In genomic region chr20:47317127-47317895, GRCh38 we compare ENCODE assay signal across 1 cellular context.
TF ChIP-seq lines count a peak whose summit lies in the region.

No MANE protein-coding gene starts in this region.

TF ChIP-seq in HepG2, 621 proteins besides CTCF, POLR2A, EP300 and RAD21 (continued from another document and continues in another):
- TF ChIP-seq, protein P1, sequence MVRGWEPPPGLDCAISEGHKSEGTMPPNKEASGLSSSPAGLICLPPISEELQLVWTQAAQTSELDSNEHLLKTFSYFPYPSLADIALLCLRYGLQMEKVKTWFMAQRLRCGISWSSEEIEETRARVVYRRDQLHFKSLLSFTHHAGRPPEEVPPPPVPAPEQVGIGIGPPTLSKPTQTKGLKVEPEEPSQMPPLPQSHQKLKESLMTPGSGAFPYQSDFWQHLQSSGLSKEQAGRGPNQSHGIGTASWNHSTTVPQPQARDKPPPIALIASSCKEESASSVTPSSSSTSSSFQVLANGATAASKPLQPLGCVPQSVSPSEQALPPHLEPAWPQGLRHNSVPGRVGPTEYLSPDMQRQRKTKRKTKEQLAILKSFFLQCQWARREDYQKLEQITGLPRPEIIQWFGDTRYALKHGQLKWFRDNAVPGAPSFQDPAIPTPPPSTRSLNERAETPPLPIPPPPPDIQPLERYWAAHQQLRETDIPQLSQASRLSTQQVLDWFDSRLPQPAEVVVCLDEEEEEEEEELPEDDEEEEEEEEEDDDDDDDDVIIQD (CRISPR knock-in tag; IDR thresholded peaks at IDR 0.05; ENCODE audit: low read depth) = peak; percentile 70
- TF ChIP-seq KDM5A (IDR thresholded peaks at IDR 0.05; ENCODE audit: borderline replicate concordance, low read length) (no peak), ZNF3 (CRISPR knock-in tag; IDR thresholded peaks at IDR 0.05) (no peak), ZNF225 (CRISPR knock-in tag; IDR thresholded peaks at IDR 0.05) (0 out of 2 replicates have a peak, but pooled peaks have one; percentile 42), ZNF672 (CRISPR knock-in tag; IDR thresholded peaks at IDR 0.05) (no peak), ZNF776 (CRISPR knock-in tag; IDR thresholded peaks at IDR 0.05) (0 out of 2 replicates have a peak, but pooled peaks have one; percentile 71), ATF3 (CRISPR knock-in tag; IDR thresholded peaks at IDR 0.05) (0 out of 2 replicates have a peak, but pooled peaks have one; percentile 17), BRCA1 (CRISPR knock-in tag; IDR thresholded peaks at IDR 0.05) (no peak), BCL6 (CRISPR knock-in tag; IDR thresholded peaks at IDR 0.05) (no peak), SP2 (CRISPR knock-in tag; IDR thresholded peaks at IDR 0.05) (no peak), ZBTB7A (CRISPR knock-in tag; IDR thresholded peaks at IDR 0.05) (no peak), RBM22 (optimal IDR thresholded peaks at IDR 0.05; ENCODE audit: low read length) (peak; percentile 24), NCOA5 (CRISPR knock-in tag; IDR thresholded peaks at IDR 0.05) (no peak), DNMT1 (CRISPR knock-in tag; IDR thresholded peaks at IDR 0.05) (no peak), AHR (CRISPR knock-in tag; IDR thresholded peaks at IDR 0.05) (no peak), CAMTA2 (CRISPR knock-in tag; IDR thresholded peaks at IDR 0.05; ENCODE audit: borderline replicate concordance) (0 out of 2 replicates have a peak, but pooled peaks have one; percentile 53), ZNF768 (CRISPR knock-in tag; IDR thresholded peaks at IDR 0.05) (peak; percentile 90), SATB2 (CRISPR knock-in tag; IDR thresholded peaks at IDR 0.05) (no peak), SP1 (IDR thresholded peaks at IDR 0.05) (no peak), SP1 (CRISPR knock-in tag; IDR thresholded peaks at IDR 0.05) (0 out of 2 replicates have a peak, but pooled peaks have one; percentile 23), ARNTL (CRISPR knock-in tag; IDR thresholded peaks at IDR 0.05) (no peak), GTF3A (CRISPR knock-in tag; conservative IDR thresholded peaks at IDR 0.05) (no peak), GABPA (IDR thresholded peaks at IDR 0.05; ENCODE audit: low read depth, low read length) (no peak), GABPA (CRISPR knock-in tag; IDR thresholded peaks at IDR 0.05; ENCODE audit: low read depth) (peak; percentile 73), NCOR1 (IDR thresholded peaks at IDR 0.05; ENCODE audit: borderline replicate concordance, low read length) (no peak), FOXM1 (CRISPR knock-in tag; IDR thresholded peaks at IDR 0.05) (no peak), NBN (conservative IDR thresholded peaks at IDR 0.05) (no peak), CBFB (CRISPR knock-in tag; IDR thresholded peaks at IDR 0.05) (no peak), ZNF543 (CRISPR knock-in tag; IDR thresholded peaks at IDR 0.05) (no peak), ZNF10 (CRISPR knock-in tag; IDR thresholded peaks at IDR 0.05; ENCODE audit: borderline replicate concordance, low read depth) (no peak), ZNF546 (CRISPR knock-in tag; conservative IDR thresholded peaks at IDR 0.05) (no peak), SETDB1 (CRISPR knock-in tag; IDR thresholded peaks at IDR 0.05; ENCODE audit: borderline replicate concordance) (no peak; the same call in 1 of the 2 replicates), SNAPC2 (CRISPR knock-in tag; IDR thresholded peaks at IDR 0.05) (no peak), ZSCAN12 (CRISPR knock-in tag; IDR thresholded peaks at IDR 0.05) (no peak), HES4 (CRISPR knock-in tag; IDR thresholded peaks at IDR 0.05; ENCODE audit: borderline replicate concordance) (no peak), ZMYM3 (CRISPR knock-in tag; IDR thresholded peaks at IDR 0.05) (no peak; the same call in 1 of the 2 replicates), HCFC1 (IDR thresholded peaks at IDR 0.05; ENCODE audit: low read depth, low read length) (no peak), ZNF792 (CRISPR knock-in tag; IDR thresholded peaks at IDR 0.05) (no peak), ZNF749 (CRISPR knock-in tag; IDR thresholded peaks at IDR 0.05; ENCODE audit: borderline replicate concordance) (0 out of 2 replicates have a peak, but pooled peaks have one; percentile 11), ZNF263 (CRISPR knock-in tag; IDR thresholded peaks at IDR 0.05) (no peak), ZNF431 (CRISPR knock-in tag; IDR thresholded peaks at IDR 0.05; ENCODE audit: borderline replicate concordance, low read depth) (no peak)
- TF ChIP-seq, protein P2, sequence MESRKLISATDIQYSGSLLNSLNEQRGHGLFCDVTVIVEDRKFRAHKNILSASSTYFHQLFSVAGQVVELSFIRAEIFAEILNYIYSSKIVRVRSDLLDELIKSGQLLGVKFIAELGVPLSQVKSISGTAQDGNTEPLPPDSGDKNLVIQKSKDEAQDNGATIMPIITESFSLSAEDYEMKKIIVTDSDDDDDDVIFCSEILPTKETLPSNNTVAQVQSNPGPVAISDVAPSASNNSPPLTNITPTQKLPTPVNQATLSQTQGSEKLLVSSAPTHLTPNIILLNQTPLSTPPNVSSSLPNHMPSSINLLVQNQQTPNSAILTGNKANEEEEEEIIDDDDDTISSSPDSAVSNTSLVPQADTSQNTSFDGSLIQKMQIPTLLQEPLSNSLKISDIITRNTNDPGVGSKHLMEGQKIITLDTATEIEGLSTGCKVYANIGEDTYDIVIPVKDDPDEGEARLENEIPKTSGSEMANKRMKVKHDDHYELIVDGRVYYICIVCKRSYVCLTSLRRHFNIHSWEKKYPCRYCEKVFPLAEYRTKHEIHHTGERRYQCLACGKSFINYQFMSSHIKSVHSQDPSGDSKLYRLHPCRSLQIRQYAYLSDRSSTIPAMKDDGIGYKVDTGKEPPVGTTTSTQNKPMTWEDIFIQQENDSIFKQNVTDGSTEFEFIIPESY (CRISPR knock-in tag; IDR thresholded peaks at IDR 0.05) = no peak
- TF ChIP-seq, protein P3, sequence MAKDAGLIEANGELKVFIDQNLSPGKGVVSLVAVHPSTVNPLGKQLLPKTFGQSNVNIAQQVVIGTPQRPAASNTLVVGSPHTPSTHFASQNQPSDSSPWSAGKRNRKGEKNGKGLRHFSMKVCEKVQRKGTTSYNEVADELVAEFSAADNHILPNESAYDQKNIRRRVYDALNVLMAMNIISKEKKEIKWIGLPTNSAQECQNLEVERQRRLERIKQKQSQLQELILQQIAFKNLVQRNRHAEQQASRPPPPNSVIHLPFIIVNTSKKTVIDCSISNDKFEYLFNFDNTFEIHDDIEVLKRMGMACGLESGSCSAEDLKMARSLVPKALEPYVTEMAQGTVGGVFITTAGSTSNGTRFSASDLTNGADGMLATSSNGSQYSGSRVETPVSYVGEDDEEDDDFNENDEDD (CRISPR knock-in tag; IDR thresholded peaks at IDR 0.05; ENCODE audit: borderline replicate concordance) = no peak
- TF ChIP-seq, protein P4, sequence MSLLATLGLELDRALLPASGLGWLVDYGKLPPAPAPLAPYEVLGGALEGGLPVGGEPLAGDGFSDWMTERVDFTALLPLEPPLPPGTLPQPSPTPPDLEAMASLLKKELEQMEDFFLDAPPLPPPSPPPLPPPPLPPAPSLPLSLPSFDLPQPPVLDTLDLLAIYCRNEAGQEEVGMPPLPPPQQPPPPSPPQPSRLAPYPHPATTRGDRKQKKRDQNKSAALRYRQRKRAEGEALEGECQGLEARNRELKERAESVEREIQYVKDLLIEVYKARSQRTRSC (CRISPR knock-in tag; IDR thresholded peaks at IDR 0.05; ENCODE audit: low read depth) = no peak
- TF ChIP-seq, protein P5, sequence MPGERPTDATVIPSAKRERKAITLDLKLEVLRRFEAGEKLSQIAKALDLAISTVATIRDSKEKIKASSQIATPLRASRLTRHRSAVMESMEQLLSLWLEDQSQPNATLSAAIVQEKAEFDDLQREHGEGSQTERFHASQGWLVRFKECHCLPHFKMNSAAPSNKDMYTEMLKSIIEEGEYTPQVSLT (CRISPR knock-in tag; IDR thresholded peaks at IDR 0.05; ENCODE audit: borderline replicate concordance, low read depth) = no peak
- TF ChIP-seq, protein P6, sequence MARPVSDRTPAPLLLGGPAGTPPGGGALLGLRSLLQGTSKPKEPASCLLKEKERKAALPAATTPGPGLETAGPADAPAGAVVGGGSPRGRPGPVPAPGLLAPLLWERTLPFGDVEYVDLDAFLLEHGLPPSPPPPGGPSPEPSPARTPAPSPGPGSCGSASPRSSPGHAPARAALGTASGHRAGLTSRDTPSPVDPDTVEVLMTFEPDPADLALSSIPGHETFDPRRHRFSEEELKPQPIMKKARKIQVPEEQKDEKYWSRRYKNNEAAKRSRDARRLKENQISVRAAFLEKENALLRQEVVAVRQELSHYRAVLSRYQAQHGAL (CRISPR knock-in tag; IDR thresholded peaks at IDR 0.05; ENCODE audit: not compliant biosample characterization) = peak; percentile 59
- TF ChIP-seq, protein P7, sequence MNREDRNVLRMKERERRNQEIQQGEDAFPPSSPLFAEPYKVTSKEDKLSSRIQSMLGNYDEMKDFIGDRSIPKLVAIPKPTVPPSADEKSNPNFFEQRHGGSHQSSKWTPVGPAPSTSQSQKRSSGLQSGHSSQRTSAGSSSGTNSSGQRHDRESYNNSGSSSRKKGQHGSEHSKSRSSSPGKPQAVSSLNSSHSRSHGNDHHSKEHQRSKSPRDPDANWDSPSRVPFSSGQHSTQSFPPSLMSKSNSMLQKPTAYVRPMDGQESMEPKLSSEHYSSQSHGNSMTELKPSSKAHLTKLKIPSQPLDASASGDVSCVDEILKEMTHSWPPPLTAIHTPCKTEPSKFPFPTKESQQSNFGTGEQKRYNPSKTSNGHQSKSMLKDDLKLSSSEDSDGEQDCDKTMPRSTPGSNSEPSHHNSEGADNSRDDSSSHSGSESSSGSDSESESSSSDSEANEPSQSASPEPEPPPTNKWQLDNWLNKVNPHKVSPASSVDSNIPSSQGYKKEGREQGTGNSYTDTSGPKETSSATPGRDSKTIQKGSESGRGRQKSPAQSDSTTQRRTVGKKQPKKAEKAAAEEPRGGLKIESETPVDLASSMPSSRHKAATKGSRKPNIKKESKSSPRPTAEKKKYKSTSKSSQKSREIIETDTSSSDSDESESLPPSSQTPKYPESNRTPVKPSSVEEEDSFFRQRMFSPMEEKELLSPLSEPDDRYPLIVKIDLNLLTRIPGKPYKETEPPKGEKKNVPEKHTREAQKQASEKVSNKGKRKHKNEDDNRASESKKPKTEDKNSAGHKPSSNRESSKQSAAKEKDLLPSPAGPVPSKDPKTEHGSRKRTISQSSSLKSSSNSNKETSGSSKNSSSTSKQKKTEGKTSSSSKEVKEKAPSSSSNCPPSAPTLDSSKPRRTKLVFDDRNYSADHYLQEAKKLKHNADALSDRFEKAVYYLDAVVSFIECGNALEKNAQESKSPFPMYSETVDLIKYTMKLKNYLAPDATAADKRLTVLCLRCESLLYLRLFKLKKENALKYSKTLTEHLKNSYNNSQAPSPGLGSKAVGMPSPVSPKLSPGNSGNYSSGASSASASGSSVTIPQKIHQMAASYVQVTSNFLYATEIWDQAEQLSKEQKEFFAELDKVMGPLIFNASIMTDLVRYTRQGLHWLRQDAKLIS (CRISPR knock-in tag; IDR thresholded peaks at IDR 0.05) = no peak
- TF ChIP-seq, protein P8, sequence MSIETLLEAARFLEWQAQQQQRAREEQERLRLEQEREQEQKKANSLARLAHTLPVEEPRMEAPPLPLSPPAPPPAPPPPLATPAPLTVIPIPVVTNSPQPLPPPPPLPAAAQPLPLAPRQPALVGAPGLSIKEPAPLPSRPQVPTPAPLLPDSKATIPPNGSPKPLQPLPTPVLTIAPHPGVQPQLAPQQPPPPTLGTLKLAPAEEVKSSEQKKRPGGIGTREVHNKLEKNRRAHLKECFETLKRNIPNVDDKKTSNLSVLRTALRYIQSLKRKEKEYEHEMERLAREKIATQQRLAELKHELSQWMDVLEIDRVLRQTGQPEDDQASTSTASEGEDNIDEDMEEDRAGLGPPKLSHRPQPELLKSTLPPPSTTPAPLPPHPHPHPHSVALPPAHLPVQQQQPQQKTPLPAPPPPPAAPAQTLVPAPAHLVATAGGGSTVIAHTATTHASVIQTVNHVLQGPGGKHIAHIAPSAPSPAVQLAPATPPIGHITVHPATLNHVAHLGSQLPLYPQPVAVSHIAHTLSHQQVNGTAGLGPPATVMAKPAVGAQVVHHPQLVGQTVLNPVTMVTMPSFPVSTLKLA (IDR thresholded peaks at IDR 0.05) = no peak
- TF ChIP-seq, protein P9, sequence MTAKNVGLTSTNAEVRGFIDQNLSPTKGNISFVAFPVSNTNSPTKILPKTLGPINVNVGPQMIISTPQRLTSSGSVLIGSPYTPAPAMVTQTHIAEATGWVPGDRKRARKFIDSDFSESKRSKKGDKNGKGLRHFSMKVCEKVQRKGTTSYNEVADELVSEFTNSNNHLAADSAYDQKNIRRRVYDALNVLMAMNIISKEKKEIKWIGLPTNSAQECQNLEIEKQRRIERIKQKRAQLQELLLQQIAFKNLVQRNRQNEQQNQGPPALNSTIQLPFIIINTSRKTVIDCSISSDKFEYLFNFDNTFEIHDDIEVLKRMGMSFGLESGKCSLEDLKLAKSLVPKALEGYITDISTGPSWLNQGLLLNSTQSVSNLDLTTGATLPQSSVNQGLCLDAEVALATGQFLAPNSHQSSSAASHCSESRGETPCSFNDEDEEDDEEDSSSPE (CRISPR knock-in tag; IDR thresholded peaks at IDR 0.05) = no peak
- TF ChIP-seq, protein P10, sequence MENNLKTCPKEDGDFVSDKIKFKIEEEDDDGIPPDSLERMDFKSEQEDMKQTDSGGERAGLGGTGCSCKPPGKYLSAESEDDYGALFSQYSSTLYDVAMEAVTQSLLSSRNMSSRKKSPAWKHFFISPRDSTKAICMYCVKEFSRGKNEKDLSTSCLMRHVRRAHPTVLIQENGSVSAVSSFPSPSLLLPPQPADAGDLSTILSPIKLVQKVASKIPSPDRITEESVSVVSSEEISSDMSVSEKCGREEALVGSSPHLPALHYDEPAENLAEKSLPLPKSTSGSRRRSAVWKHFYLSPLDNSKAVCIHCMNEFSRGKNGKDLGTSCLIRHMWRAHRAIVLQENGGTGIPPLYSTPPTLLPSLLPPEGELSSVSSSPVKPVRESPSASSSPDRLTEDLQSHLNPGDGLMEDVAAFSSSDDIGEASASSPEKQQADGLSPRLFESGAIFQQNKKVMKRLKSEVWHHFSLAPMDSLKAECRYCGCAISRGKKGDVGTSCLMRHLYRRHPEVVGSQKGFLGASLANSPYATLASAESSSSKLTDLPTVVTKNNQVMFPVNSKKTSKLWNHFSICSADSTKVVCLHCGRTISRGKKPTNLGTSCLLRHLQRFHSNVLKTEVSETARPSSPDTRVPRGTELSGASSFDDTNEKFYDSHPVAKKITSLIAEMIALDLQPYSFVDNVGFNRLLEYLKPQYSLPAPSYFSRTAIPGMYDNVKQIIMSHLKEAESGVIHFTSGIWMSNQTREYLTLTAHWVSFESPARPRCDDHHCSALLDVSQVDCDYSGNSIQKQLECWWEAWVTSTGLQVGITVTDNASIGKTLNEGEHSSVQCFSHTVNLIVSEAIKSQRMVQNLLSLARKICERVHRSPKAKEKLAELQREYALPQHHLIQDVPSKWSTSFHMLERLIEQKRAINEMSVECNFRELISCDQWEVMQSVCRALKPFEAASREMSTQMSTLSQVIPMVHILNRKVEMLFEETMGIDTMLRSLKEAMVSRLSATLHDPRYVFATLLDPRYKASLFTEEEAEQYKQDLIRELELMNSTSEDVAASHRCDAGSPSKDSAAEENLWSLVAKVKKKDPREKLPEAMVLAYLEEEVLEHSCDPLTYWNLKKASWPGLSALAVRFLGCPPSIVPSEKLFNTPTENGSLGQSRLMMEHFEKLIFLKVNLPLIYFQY (CRISPR knock-in tag; IDR thresholded peaks at IDR 0.05; ENCODE audit: borderline replicate concordance) = no peak
